7 cellular contexts compared by ENCODE assay signal in genomic region chr15:76340802-76341365, GRCh38. TPM values are rescaled to one million over a fixed set of nuclear protein-coding genes. Genes with fewer than 3 reads are reported as not detected.
DNase-seq lines count a peak whose midpoint lies in the region; ATAC-seq and TF ChIP-seq lines count a peak whose summit lies in the region.

No MANE protein-coding gene starts in this region.

- no peaks in the 10 kb centered on the region for H3K9me3 Mint-ChIP-seq in progenitor cell of endocrine pancreas (ENCODE audit: low read depth)

- peaks cover 88% of the 10 kb centered on the region for H3K27me3 Mint-ChIP-seq in progenitor cell of endocrine pancreas

- TF ChIP-seq CTCF in epithelial cell of esophagus (IDR thresholded peaks at IDR 0.05; ENCODE audit: insufficient read depth, low read depth, low read length, missing control alignments) = peak; percentile 24
- TF ChIP-seq CTCF in progenitor cell of endocrine pancreas (IDR thresholded peaks at IDR 0.05; ENCODE audit: unreplicated experiment) = peak; percentile 46

- peak overlapping the region; percentile 65 for H3K27ac Mint-ChIP-seq in progenitor cell of endocrine pancreas

- H3K4me1 Mint-ChIP-seq in progenitor cell of endocrine pancreas (ENCODE audit: low read depth) = peaks cover 21% of the 10 kb centered on the region

- peak; percentile 25 for ATAC-seq in GM18498 (IDR thresholded peaks at IDR 0.05; ENCODE audit: unreplicated experiment)
- ATAC-seq in HG02678 (IDR thresholded peaks at IDR 0.05; ENCODE audit: unreplicated experiment) = no peak

- no peak overlapping the region for H3K4me3 ChIP-seq in epithelial cell of esophagus (ENCODE audit: low read length)

- peak overlapping the region; percentile 40 for H3K4me3 Mint-ChIP-seq in progenitor cell of endocrine pancreas (ENCODE audit: low read depth)

- no peaks in the 10 kb centered on the region for H3K36me3 Mint-ChIP-seq in progenitor cell of endocrine pancreas (ENCODE audit: insufficient read depth)

- DNase-seq in T-helper 2 cell (peak in 3 of 5 experiments; percentile 24 to 71 (median 29)), epithelial cell of esophagus (ENCODE audit: low read depth) (no peak), progenitor cell of endocrine pancreas (ENCODE audit: low spot score, unreplicated experiment) (peak; percentile 34), HK-2 (ENCODE audit: unreplicated experiment) (no peak), amniotic stem cell (lab: John Stamatoyannopoulos, UW) (no peak)

RNA-seq across cellular contexts. Expression of gene ISL2, which starts 4.3 kb away (rescaled TPM):
- 0.36 and 0.38 TPM in 2 replicates for total RNA-seq in progenitor cell of endocrine pancreas

RNA-seq across cellular contexts. Expression of gene ETFA, which starts 29.6 kb away (rescaled TPM):
- total RNA-seq in progenitor cell of endocrine pancreas = 105 and 107 TPM in 2 replicates

Comparison
In these comparisons a context has a peak if more than half of its experiments do, and no peak if none do; other contexts are left out.
1. DNase-seq: peak in T-helper 2 cell (3 of 5) and progenitor cell of endocrine pancreas (single experiment); none in epithelial cell of esophagus (single experiment), HK-2 (single experiment) and amniotic stem cell (single experiment).